Comparison of ENCODE assay signal across 1 cellular context in genomic region chr7:150627959-150628358, GRCh38.
TF ChIP-seq lines count a peak whose summit lies in the region.

No MANE protein-coding gene starts in this region.

TF ChIP-seq in GM12878, 131 proteins besides CTCF, POLR2A, EP300 and RAD21:
- no peak for TF ChIP-seq PBX3 (IDR thresholded peaks at IDR 0.05; ENCODE audit: insufficient replicate concordance, low read depth, low read length)
- no peak for TF ChIP-seq RELB (IDR thresholded peaks at IDR 0.05; ENCODE audit: low read depth)
- TF ChIP-seq POU2F2 (IDR thresholded peaks at IDR 0.05; ENCODE audit: borderline replicate concordance, low read depth, low read length), result no peak
TF ChIP-seq in GM12878: peak in this region for 0.
